In the genomic region with DNA sequence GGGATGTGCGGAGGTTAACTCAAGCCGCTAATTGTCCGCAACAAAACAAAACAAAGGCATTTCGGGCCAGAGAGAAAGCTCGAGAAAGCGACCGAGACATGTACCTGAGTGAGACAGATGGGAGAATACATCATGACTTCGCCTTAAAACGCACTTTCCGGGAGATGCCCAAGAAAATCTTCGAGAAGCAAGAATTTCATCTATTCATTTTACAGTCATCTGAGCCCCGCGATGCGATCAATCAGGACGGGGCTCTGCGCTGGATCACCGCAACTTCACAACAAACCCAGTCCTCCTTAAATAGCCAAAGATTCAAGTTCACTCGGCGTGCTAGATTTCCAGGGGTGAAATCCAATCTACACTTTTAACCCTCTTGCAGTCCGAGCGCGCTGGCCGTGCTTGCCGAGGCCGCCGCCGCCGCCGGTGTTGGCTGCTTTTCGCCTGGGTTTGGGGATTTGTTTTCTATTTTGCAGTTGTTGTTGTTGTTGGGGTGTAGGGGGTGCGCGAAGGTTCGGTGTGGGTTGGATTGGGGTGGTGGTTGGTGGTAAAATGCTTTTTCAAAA, we compare ENCODE assay signal across 8 cellular contexts. TPM values are rescaled to one million over a fixed set of nuclear protein-coding genes. Genes with fewer than 3 reads are reported as not detected.
DNase-seq lines count a peak whose midpoint lies in the region; ATAC-seq and TF ChIP-seq lines count a peak whose summit lies in the region.

No MANE protein-coding gene starts in this region.

- peaks cover 2% of the 10 kb centered on the region for H3K9me3 Mint-ChIP-seq in nephron

- H3K36me3 ChIP-seq in heart left ventricle = no peaks in the 10 kb centered on the region
- H3K36me3 ChIP-seq in esophagus muscularis mucosa = no peaks in the 10 kb centered on the region

- H3K27ac ChIP-seq in heart left ventricle = peak overlapping the region; percentile 93 to 100 (median 99)
- peak overlapping the region; percentile 93 to 99 (median 98) for H3K27ac ChIP-seq in esophagus muscularis mucosa (replicated peaks in 1 of 4)

- H3K4me3 ChIP-seq in heart left ventricle (peak overlapping the region; percentile 66 to 90 (median 82)), WI38 (ENCODE audit: low read depth, low read length) (peak overlapping the region; percentile 20; the same call in 1 of the 2 replicates), esophagus muscularis mucosa (peak overlapping the region; percentile 74 to 88 (median 86))

- peak overlapping the region; percentile 96 to 100 (median 98) for H3K4me3 Mint-ChIP-seq in nephron

- no peak for TF ChIP-seq CTCF in heart left ventricle (IDR thresholded peaks at IDR 0.05)
- no peak for TF ChIP-seq CTCF in WI38 (IDR thresholded peaks at IDR 0.05; ENCODE audit: low read depth, low read length)
- TF ChIP-seq CTCF in esophagus muscularis mucosa (IDR thresholded peaks at IDR 0.05) = no peak
- TF ChIP-seq CTCF in nephron (IDR thresholded peaks at IDR 0.05; ENCODE audit: unreplicated experiment in 3 of 3) = no peak

- TF ChIP-seq EP300 in esophagus muscularis mucosa (IDR thresholded peaks at IDR 0.05) = no peak

- intact Hi-C loops in heart left ventricle (cut with DNase I) = loop anchor here in 7 of 10 donors (2.0 to 10.0 kb wide), 13 partner anchors 34 to 749 kb away; no protein-coding TSS in a partner anchor
- intact Hi-C loops in cardiac septum (cut with DNase I) = loop anchor here (5.0 to 10.0 kb wide), 4 partner anchors 41 to 466 kb away; no protein-coding TSS in a partner anchor
- intact Hi-C loops in esophagus muscularis mucosa (cut with DNase I) = loop anchor here (5.0 kb wide), 1 partner anchor 106 kb away; no protein-coding TSS in a partner anchor

- H3K9me3 ChIP-seq in heart left ventricle = no peaks in the 10 kb centered on the region
- no peaks in the 10 kb centered on the region for H3K9me3 ChIP-seq in esophagus muscularis mucosa

- H3K27me3 ChIP-seq in heart left ventricle (peaks cover 0 to 47% (median 0%) of the 10 kb centered on the region in 9 donors), esophagus muscularis mucosa (no peaks in the 10 kb centered on the region)

- TF ChIP-seq POLR2A in heart left ventricle (IDR thresholded peaks at IDR 0.05) (no peak), esophagus muscularis mucosa (IDR thresholded peaks at IDR 0.05; ENCODE audit: low read depth) (no peak)

- peaks cover 7% of the 10 kb centered on the region for H3K27me3 Mint-ChIP-seq in nephron (ENCODE audit: low read depth)

- H3K36me3 Mint-ChIP-seq in nephron (ENCODE audit: low read depth) = peaks cover 10% of the 10 kb centered on the region

- DNase-seq in heart left ventricle (peak in 2 of 5 donors; percentile 29 to 60), cardiac septum (ENCODE audit: low spot score) (no peak), esophagus muscularis mucosa (ENCODE audit: extremely low spot score) (no peak)
- DNase-seq in effector CD4-positive, alpha-beta T cell = no peak

- whole genome bisulfite sequencing in heart left ventricle, 4 donors = 0 to 1% (median 0%) methylated on average over 33 of the region's 33 CpGs
- WGBS in esophagus muscularis mucosa = under 1% methylated on average over 23 of the region's 33 CpGs

- H3K4me1 ChIP-seq in heart left ventricle = peaks cover 4 to 47% (median 27%) of the 10 kb centered on the region in 12 donors
- H3K4me1 ChIP-seq in esophagus muscularis mucosa = peaks cover 16 to 62% (median 48%) of the 10 kb centered on the region in 4 donors

- peaks cover 31% of the 10 kb centered on the region for H3K4me1 Mint-ChIP-seq in nephron

- no peak for ATAC-seq in heart left ventricle
- ATAC-seq in GM21390 (IDR thresholded peaks at IDR 0.05; ENCODE audit: unreplicated experiment) = no peak
- no peak for ATAC-seq in GM18517 (IDR thresholded peaks at IDR 0.05; ENCODE audit: unreplicated experiment)

- peak overlapping the region; percentile 99 to 100 (median 100) for H3K27ac Mint-ChIP-seq in nephron

RNA-seq across cellular contexts. Expression of a gene that starts 0.5 kb away (rescaled TPM):
- 100 to 1,000 TPM in 5 of 9 donors, 10 to 100 TPM in 4; 80.9 to 148 (median 116) TPM for total RNA-seq in heart left ventricle
- polyA plus RNA-seq in heart left ventricle = 10 to 100 TPM; 24.5 to 36.3 TPM
- 129 TPM for total RNA-seq in cardiac septum
- 10 to 100 TPM; 38.1 to 64.4 (median 55.8) TPM for total RNA-seq in esophagus muscularis mucosa

Comparison
In these comparisons a context has a peak if more than half of its experiments do, and no peak if none do; other contexts are left out.
1. H3K4me3 ChIP-seq: peak in every context shown above with its lines; median percentile 86 in esophagus muscularis mucosa; 82 in heart left ventricle; 20 in WI38.